8 cellular contexts compared by ENCODE assay signal in the genomic region with DNA sequence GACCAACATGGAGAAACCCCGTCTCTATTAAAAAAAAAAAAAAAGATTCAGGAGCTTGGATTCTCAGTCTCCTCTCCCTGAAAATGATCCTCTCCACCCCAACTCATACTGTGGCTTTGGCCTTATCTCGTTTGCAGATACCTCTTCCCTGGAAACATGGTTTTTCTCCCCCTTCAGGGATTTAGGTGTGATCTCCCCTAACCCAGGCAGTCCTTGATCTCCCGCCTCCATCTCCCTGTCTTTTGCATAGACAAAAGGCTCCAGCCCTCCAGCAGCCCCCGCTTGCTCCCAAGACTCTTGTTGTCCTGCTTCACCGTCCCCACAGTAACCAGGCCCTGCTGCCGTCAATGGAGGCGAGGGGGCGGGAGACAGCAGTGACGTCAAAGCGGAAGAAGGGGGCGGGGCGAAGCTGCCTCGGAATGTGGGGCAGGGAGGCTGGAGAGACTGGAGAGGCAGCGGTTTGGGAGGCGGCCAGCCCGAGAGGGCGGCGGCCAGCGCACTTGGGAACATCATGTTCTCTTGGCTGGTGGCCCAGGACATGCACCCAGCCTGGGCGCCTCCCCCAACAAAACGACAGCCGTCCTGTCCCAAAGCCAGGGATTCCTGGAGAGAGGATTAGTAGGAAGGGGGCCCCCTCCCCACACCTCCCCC. TPM values are rescaled to one million over a fixed set of nuclear protein-coding genes. Genes with fewer than 3 reads are reported as not detected.
DNase-seq lines count a peak whose midpoint lies in the region; ATAC-seq, FAIRE-seq and TF ChIP-seq lines count a peak whose summit lies in the region.

No MANE protein-coding gene starts in this region.

- no peaks in the 10 kb centered on the region for H3K9me3 ChIP-seq in small intestine (ENCODE audit: control insufficient read depth, low read depth)

- FAIRE-seq in small intestine (lab: Jason Lieb, UNC): no peak

- peaks cover 8% of the 10 kb centered on the region for H3K36me3 ChIP-seq in GM06990 (ENCODE audit: control insufficient read depth, insufficient read depth, low read length)
- H3K36me3 ChIP-seq in small intestine (ENCODE audit: control insufficient read depth in 2 of 2, insufficient read depth in 2 of 2, low read length in 2 of 2): peaks cover 6 to 7% of the 10 kb centered on the region in 2 donors

- no peak for TF ChIP-seq CTCF in GM06990 (IDR thresholded peaks at IDR 0.05; ENCODE audit: insufficient read depth, low read length, poor library complexity, severe bottlenecking)

- no peaks in the 10 kb centered on the region for H3K27me3 ChIP-seq in GM06990 (replicated peaks; ENCODE audit: control insufficient read depth, insufficient read depth, low read length)
- no peaks in the 10 kb centered on the region for H3K27me3 ChIP-seq in small intestine (ENCODE audit: control insufficient read depth in 2 of 2, insufficient read depth in 2 of 2, low read length in 2 of 2)

- peak overlapping the region; percentile 92 to 97 for H3K27ac ChIP-seq in small intestine (ENCODE audit: low read depth in 1 of 2, low read length in 1 of 2)

- peaks cover 0 to 12% of the 10 kb centered on the region in 2 donors for H3K4me1 ChIP-seq in small intestine (ENCODE audit: control insufficient read depth in 2 of 2, insufficient read depth in 1 of 2, low read depth in 1 of 2, low read length in 1 of 2)

- peak overlapping the region; percentile 31 for H3K4me3 ChIP-seq in GM06990 (replicated peaks; ENCODE audit: low read depth, low read length)
- peak overlapping the region in 1 of 2 donors; percentile 71 for H3K4me3 ChIP-seq in small intestine (ENCODE audit: low read depth in 1 of 2, low read length in 2 of 2)

- 3 to 4% (median 4%) methylated on average over 17 to 22 of the region's 22 CpGs for WGBS in small intestine, 3 donors

- ATAC-seq in HG03280 (IDR thresholded peaks at IDR 0.05; ENCODE audit: unreplicated experiment): no peak
- ATAC-seq in GM18498 (IDR thresholded peaks at IDR 0.05; ENCODE audit: unreplicated experiment): no peak

- DNase-seq in GM06990 (ENCODE audit: extremely low read depth, insufficient read length) (peak; percentile 79), NCI-H2171 (lab: John Stamatoyannopoulos, UW) (peak; percentile 84), cerebellar nuclear complex (lab: John Stamatoyannopoulos, UW) (peak; percentile 18 to 47), iris pigment epithelial cell (ENCODE audit: low read depth) (peak; percentile 99), small intestine (peak; percentile 96)
- DNase-seq in activated CD4-positive, alpha-beta T cell treated with anti-CD3 and anti-CD28 coated beads for 1 hour: peak; percentile 79

RNA-seq across cellular contexts. Expression of gene PER1, which starts 1.9 kb away (rescaled TPM):
- polyA plus RNA-seq in small intestine: 10 to 100 TPM; 47.8 to 79.4 (median 60.1) TPM

RNA-seq across cellular contexts. Expression of gene VAMP2, which starts 8.7 kb away (rescaled TPM):
- polyA plus RNA-seq in small intestine: 10 to 100 TPM; 27.5 to 47.3 (median 46.2) TPM

RNA-seq across cellular contexts. Expression of gene TMEM107, which starts 22.1 kb away (rescaled TPM):
- 10 to 100 TPM in 1 of 3 donors, 1 to 10 TPM in 1, under 1 TPM in 1; 0.89 to 14.9 (median 1.4) TPM for polyA plus RNA-seq in small intestine

RNA-seq across cellular contexts. Expression of gene HES7, which starts 30.2 kb away (rescaled TPM):
- polyA plus RNA-seq in small intestine: under 1 TPM in 1 of 3 donors, not detected in 2; 0.06 TPM

RNA-seq across cellular contexts. Expression of gene ALOXE3, which starts 35.8 kb away (rescaled TPM):
- polyA plus RNA-seq in small intestine: 1 to 10 TPM in 1 of 3 donors, under 1 TPM in 1, not detected in 1; 0.13 to 1.6 TPM

Comparison
In these comparisons a context has a peak if more than half of its experiments do, and no peak if none do; other contexts are left out.
1. DNase-seq: peak in every context shown above with its lines; median percentile 99 in iris pigment epithelial cell; 96 in small intestine; 84 in NCI-H2171; 79 in GM06990; 79 in activated CD4-positive, alpha-beta T cell treated with anti-CD3 and anti-CD28 coated beads for 1 hour; 32 in cerebellar nuclear complex.